In the genomic region with DNA sequence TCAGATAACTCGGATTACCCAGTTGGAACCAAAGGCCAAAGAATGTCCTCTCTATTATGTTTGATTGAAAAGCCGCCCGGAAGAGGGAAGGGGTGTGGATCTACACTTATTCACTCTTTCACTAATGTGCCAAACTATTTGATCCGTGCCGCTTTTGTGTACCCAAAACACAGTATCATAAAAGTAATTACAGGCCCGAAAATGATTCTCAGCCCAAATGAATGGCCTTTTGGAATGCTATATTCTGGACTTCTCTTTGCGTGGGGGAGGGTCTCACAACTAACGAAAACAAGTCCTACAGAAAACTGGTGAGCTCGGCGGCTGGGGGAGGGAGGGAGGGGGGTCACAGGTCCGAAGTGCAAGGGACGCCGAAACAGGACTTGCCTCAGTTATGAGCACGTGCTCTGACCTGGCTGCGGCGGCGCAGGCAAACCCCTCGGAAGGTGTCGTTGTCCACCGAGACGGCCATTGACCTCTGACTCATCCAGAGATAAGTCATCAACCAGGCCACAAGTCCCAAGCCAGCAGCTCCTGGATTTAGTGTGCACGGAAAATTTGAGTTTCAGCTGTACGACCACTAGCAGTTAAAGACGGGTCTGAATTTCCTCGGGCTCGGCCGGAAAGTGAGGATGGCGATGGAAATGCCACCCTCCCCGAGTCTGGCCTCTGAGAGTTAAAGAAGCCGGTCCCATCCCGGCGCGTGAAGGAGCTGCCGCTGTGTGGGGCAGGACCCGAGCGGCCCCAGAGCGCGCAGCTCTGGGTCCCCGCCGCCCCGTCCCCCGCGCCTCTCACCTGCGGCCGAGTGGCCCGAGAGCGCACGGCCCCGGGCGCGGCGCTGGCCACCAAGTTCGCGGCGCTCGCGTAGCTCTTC, we compare ENCODE assay signal across 9 cellular contexts. TPM values are rescaled to one million over a fixed set of nuclear protein-coding genes. Genes with fewer than 3 reads are reported as not detected.
DNase-seq lines count a peak whose midpoint lies in the region; ATAC-seq and TF ChIP-seq lines count a peak whose summit lies in the region.
"Had no signal": no experiment of that assay in that cellular context is flagged by ENCODE, and none has a peak within 500 bp of the region (broad histone marks: within the 10 kb centered on the region; RNA-seq: fewer than 3 reads in every experiment).

No MANE protein-coding gene starts in this region.

- peaks cover 3% of the 10 kb centered on the region for H3K36me3 Mint-ChIP-seq in activated CD8-positive, alpha-beta T cell treated with anti-CD3 and anti-CD28 coated beads for 36 hours (ENCODE audit: low read depth)
- H3K36me3 Mint-ChIP-seq in naive thymus-derived CD8-positive, alpha-beta T cell = peaks cover 0 to 5% (median 2%) of the 10 kb centered on the region in 3 donors

- peaks cover 46% of the 10 kb centered on the region for H3K27me3 Mint-ChIP-seq in activated CD8-positive, alpha-beta T cell treated with anti-CD3 and anti-CD28 coated beads for 36 hours
- peaks cover 47 to 66% (median 57%) of the 10 kb centered on the region in 5 donors for H3K27me3 Mint-ChIP-seq in naive thymus-derived CD8-positive, alpha-beta T cell

- H3K4me3 Mint-ChIP-seq in activated CD8-positive, alpha-beta T cell treated with anti-CD3 and anti-CD28 coated beads for 36 hours = peak overlapping the region; percentile 45
- peak overlapping the region in 9 of 10 donors; percentile 2 to 66 (median 43) for H3K4me3 Mint-ChIP-seq in naive thymus-derived CD8-positive, alpha-beta T cell

- peak overlapping the region; percentile 96 for H3K27ac ChIP-seq in HCT116 (ENCODE audit: low read depth, low read length)
- peak overlapping the region; percentile 87 for H3K27ac ChIP-seq in vagina
- H3K27ac ChIP-seq: neutrophil had no signal

- H3K9me3 Mint-ChIP-seq in activated CD8-positive, alpha-beta T cell treated with anti-CD3 and anti-CD28 coated beads for 36 hours = no peaks in the 10 kb centered on the region
- peaks cover 0 to 6% (median 4%) of the 10 kb centered on the region in 9 donors for H3K9me3 Mint-ChIP-seq in naive thymus-derived CD8-positive, alpha-beta T cell

- H3K4me1 ChIP-seq in HCT116 (ENCODE audit: control insufficient read depth in 1 of 2, insufficient read depth in 2 of 2, low read length in 2 of 2) (peaks cover 38 to 65% of the 10 kb centered on the region in 2 experiments), vagina (peaks cover 35% of the 10 kb centered on the region)

- H3K4me1 Mint-ChIP-seq in activated CD8-positive, alpha-beta T cell treated with anti-CD3 and anti-CD28 coated beads for 36 hours (ENCODE audit: low read depth) = peaks cover 5% of the 10 kb centered on the region
- H3K4me1 Mint-ChIP-seq in naive thymus-derived CD8-positive, alpha-beta T cell = peaks cover 2 to 15% (median 14%) of the 10 kb centered on the region in 4 donors

- TF ChIP-seq CTCF in AG04449 (IDR thresholded peaks at IDR 0.05; ENCODE audit: insufficient read depth, low read length, missing control alignments) = no peak
- TF ChIP-seq CTCF in HCT116 (IDR thresholded peaks at IDR 0.05 in 2 of 3, conservative IDR thresholded peaks at IDR 0.05 in 1 of 3; ENCODE audit: borderline replicate concordance in 1 of 3, insufficient read depth in 1 of 3, low read depth in 2 of 3, low read length in 2 of 3) = no peak
- TF ChIP-seq CTCF in activated CD8-positive, alpha-beta T cell treated with anti-CD3 and anti-CD28 coated beads for 36 hours (IDR thresholded peaks at IDR 0.05) = no peak
- no peak for TF ChIP-seq CTCF in fibroblast of villous mesenchyme (IDR thresholded peaks at IDR 0.05; ENCODE audit: insufficient read depth, low read depth, low read length)
- TF ChIP-seq CTCF in vagina (IDR thresholded peaks at IDR 0.05) = no peak

- 0 out of 2 replicates have a peak, but pooled peaks have one; percentile 13 for TF ChIP-seq RAD21 in HCT116 (IDR thresholded peaks at IDR 0.05; ENCODE audit: low read depth)

- peak; percentile 70 for ATAC-seq in HCT116
- peak; percentile 60 for ATAC-seq in activated CD8-positive, alpha-beta T cell treated with anti-CD3 and anti-CD28 coated beads for 36 hours
- no peak for ATAC-seq in naive thymus-derived CD8-positive, alpha-beta T cell
- ATAC-seq in HG02938 (IDR thresholded peaks at IDR 0.05; ENCODE audit: unreplicated experiment) = no peak

- CTCF ChIA-PET in AG04449 (lab: Yijun Ruan, JAX) (interaction anchor here (0.8 to 1.6 kb wide), 6 partner anchors 8 to 207 kb away, joined by 3 to 7 read pairs (median 4); no protein-coding TSS in a partner anchor), HCT116 (lab: Charles Lee) (interaction anchor here (0.6 to 1.2 kb wide), 3 partner anchors 20 to 48 kb away, joined by 3 read pairs; partner anchors contain the start of gene PRSS48)
- CTCF ChIA-PET in activated CD8-positive, alpha-beta T cell treated with anti-CD3 and anti-CD28 coated beads for 36 hours (lab: Charles Lee) = interaction anchor here (0.6 kb wide), 1 partner anchor 287 kb away, joined by 3 read pairs; no protein-coding TSS in a partner anchor

- POLR2A ChIA-PET in AG04449 (lab: Yijun Ruan, JAX) (interaction anchor here (0.6 to 1.6 kb wide), 5 partner anchors 8 to 225 kb away, joined by 3 to 5 read pairs (median 3); no protein-coding TSS in a partner anchor), HCT116 (lab: Charles Lee) (interaction anchor here (0.6 to 2.3 kb wide), 4 partner anchors 8 to 14 kb away, joined by 3 to 15 read pairs (median 4); no protein-coding TSS in a partner anchor)
- POLR2A ChIA-PET in activated CD8-positive, alpha-beta T cell treated with anti-CD3 and anti-CD28 coated beads for 36 hours (lab: Charles Lee) = interaction anchor here (1.2 kb wide), 1 partner anchor 14 kb away, joined by 3 read pairs; no protein-coding TSS in a partner anchor
- POLR2A ChIA-PET in naive thymus-derived CD8-positive, alpha-beta T cell (lab: Charles Lee) = no interaction called here

- peaks cover 46% of the 10 kb centered on the region for H3K79me2 ChIP-seq in HCT116 (ENCODE audit: insufficient read depth, low read length)

- H3K9me3 ChIP-seq in HCT116 (ENCODE audit: control insufficient read depth in 1 of 2, insufficient read depth in 1 of 2, low read depth in 1 of 2, low read length in 2 of 2) (no peaks in the 10 kb centered on the region), vagina (no peaks in the 10 kb centered on the region)
- H3K9me3 ChIP-seq: neutrophil had no signal

- TF ChIP-seq POLR2A in HCT116 (IDR thresholded peaks at IDR 0.05; ENCODE audit: borderline replicate concordance, extremely low read depth, insufficient read depth, insufficient read length) (no peak), vagina (IDR thresholded peaks at IDR 0.05) (no peak)

- RAD21 ChIA-PET in HCT116 (lab: Charles Lee; ENCODE audit: low non-redundant PET in 1 of 2, low total read pairs in 2 of 2, uncharacterized antibody in 2 of 2, unreplicated experiment in 2 of 2) = no interaction called here

- H2AFZ ChIP-seq in HCT116 (ENCODE audit: low read depth, low read length, poor library complexity, severe bottlenecking) = no peak overlapping the region

- H3K9ac ChIP-seq in HCT116 (ENCODE audit: low read length) = peak overlapping the region; percentile 83

- DNase-seq in AG04449 (ENCODE audit: low read depth, low spot score) (no peak), HCT116 (ENCODE audit: low read depth, low spot score) (peak; percentile 90), fibroblast of villous mesenchyme (ENCODE audit: low read depth) (peak; percentile 27), vagina (ENCODE audit: extremely low spot score in 2 of 2) (peak in 1 of 2 donors; percentile 86), SIG-M5 (lab: John Stamatoyannopoulos, UW) (no peak)
- DNase-seq in activated CD8-positive, alpha-beta T cell treated with anti-CD3 and anti-CD28 coated beads for 36 hours = peak; percentile 38
- peak in 1 of 10 donors; percentile 2 for DNase-seq in naive thymus-derived CD8-positive, alpha-beta T cell

- H3K4me2 ChIP-seq in HCT116 (ENCODE audit: low read length) = peak overlapping the region; percentile 85

- H4K20me1 ChIP-seq in HCT116 (ENCODE audit: insufficient read depth) = no peaks in the 10 kb centered on the region

- peak overlapping the region; percentile 70 for H3K4me3 ChIP-seq in AG04449 (ENCODE audit: low read depth, low read length)
- peak overlapping the region; percentile 57 to 69 for H3K4me3 ChIP-seq in HCT116 (replicated peaks in 1 of 2; ENCODE audit: low read depth in 1 of 2, low read length in 2 of 2)
- H3K4me3 ChIP-seq in fibroblast of villous mesenchyme (ENCODE audit: low read depth, low read length) = peak overlapping the region; percentile 68
- H3K4me3 ChIP-seq in vagina = peak overlapping the region; percentile 65 to 82

- H3K36me3 ChIP-seq in HCT116 (ENCODE audit: control insufficient read depth in 1 of 2, insufficient read depth in 2 of 2, low read length in 2 of 2) (no peaks in the 10 kb centered on the region), vagina (no peaks in the 10 kb centered on the region)
- H3K36me3 ChIP-seq: neutrophil had no signal

- no TSS peak for BruUV-seq in HCT116 (replicated peaks; lab: Mats Ljungman, UMichigan)

- H3K9me2 ChIP-seq in HCT116 (ENCODE audit: insufficient read depth) = no peaks in the 10 kb centered on the region

- no peaks in the 10 kb centered on the region for H3K27me3 ChIP-seq in HCT116 (ENCODE audit: insufficient read depth, low read length)
- H3K27me3 ChIP-seq in vagina = no peaks in the 10 kb centered on the region

- intact Hi-C loops in HCT116 (cut with micrococcal nuclease) (loop anchor here (5.0 kb wide), 1 partner anchor 83 kb away; the partner anchor contains the start of gene FHIP1A), vagina (cut with DNase I) (no loop called here)
- intact Hi-C loops in activated CD8-positive, alpha-beta T cell treated with anti-CD3 and anti-CD28 coated beads for 36 hours (cut with micrococcal nuclease) = no loop called here

- no peak overlapping the region for H3K27ac Mint-ChIP-seq in activated CD8-positive, alpha-beta T cell treated with anti-CD3 and anti-CD28 coated beads for 36 hours
- H3K27ac Mint-ChIP-seq in naive thymus-derived CD8-positive, alpha-beta T cell = no peak overlapping the region

TF ChIP-seq in HCT116, 20 proteins besides CTCF, POLR2A, EP300 and RAD21 (continues in another document):
- TF ChIP-seq EGR1 (IDR thresholded peaks at IDR 0.05; ENCODE audit: low read depth) = no peak

RNA-seq across cellular contexts. Expression of gene SH3D19, which starts 0.7 kb away (rescaled TPM):
- total RNA-seq in HCT116 (2021; ENCODE audit: unreplicated experiment) (37.5 TPM), fibroblast of villous mesenchyme (43.5 and 46.6 TPM in 2 replicates), vagina (86.4 TPM)
- 11.4 and 13.5 TPM in 2 replicates for polyA plus RNA-seq in HCT116 (2012)
- total RNA-seq in activated CD8-positive, alpha-beta T cell treated with anti-CD3 and anti-CD28 coated beads for 36 hours = not detected
- total RNA-seq in naive thymus-derived CD8-positive, alpha-beta T cell = under 1 TPM in 1 of 2 experiments, not detected in 1; 0.42 TPM
- polyA plus RNA-seq in naive thymus-derived CD8-positive, alpha-beta T cell = under 1 TPM; 0.56 to 0.62 (median 0.60) TPM

RNA-seq across cellular contexts. Expression of gene PRSS48, which starts 47.7 kb away (rescaled TPM):
- total RNA-seq in HCT116 (2021; ENCODE audit: unreplicated experiment) = not detected
- 0.08 TPM in 1 of 2 replicates, not detected in the other for polyA plus RNA-seq in HCT116 (2012)
- not detected for total RNA-seq in activated CD8-positive, alpha-beta T cell treated with anti-CD3 and anti-CD28 coated beads for 36 hours
- total RNA-seq in fibroblast of villous mesenchyme = not detected in 2 replicates
- total RNA-seq in naive thymus-derived CD8-positive, alpha-beta T cell = not detected
- polyA plus RNA-seq in naive thymus-derived CD8-positive, alpha-beta T cell = not detected
- not detected for total RNA-seq in vagina

Comparison
In these comparisons a context has a peak if more than half of its experiments do, and no peak if none do; other contexts are left out.
1. DNase-seq: peak in HCT116 (single experiment), activated CD8-positive, alpha-beta T cell treated with anti-CD3 and anti-CD28 coated beads for 36 hours (single experiment) and fibroblast of villous mesenchyme (single experiment); none in AG04449 (single experiment) and SIG-M5 (single experiment).
2. ATAC-seq: peak in HCT116 (single experiment) and activated CD8-positive, alpha-beta T cell treated with anti-CD3 and anti-CD28 coated beads for 36 hours (single experiment); none in naive thymus-derived CD8-positive, alpha-beta T cell (0 of 2) and HG02938 (single experiment).
3. RNA of gene SH3D19, which starts 0.7 kb away (total RNA-seq): 86.4 TPM in vagina (single experiment), 43.5 to 46.6 TPM in fibroblast of villous mesenchyme and 37.5 TPM in HCT116 (single experiment); 0.42 TPM in naive thymus-derived CD8-positive, alpha-beta T cell and not detected in activated CD8-positive, alpha-beta T cell treated with anti-CD3 and anti-CD28 coated beads for 36 hours; every median in the first group is over 10 times any median in the second.
4. Peak in every context shown above with its lines, with median percentiles within 50 percentile points of each other: H3K4me3 ChIP-seq.